ENCODE assay signal across 1 cellular context in genomic region chr12:49403887-49404517, GRCh38.
TF ChIP-seq lines count a peak whose summit lies in the region.

No MANE protein-coding gene starts in this region.

TF ChIP-seq in K562, 482 proteins besides CTCF, POLR2A, EP300 and RAD21:
- TF ChIP-seq ZNF384 (IDR thresholded peaks at IDR 0.05; ENCODE audit: low read depth, low read length) (peak; percentile 96), USF2 (CRISPR knock-in tag; IDR thresholded peaks at IDR 0.05) (no peak), SMARCE1 (IDR thresholded peaks at IDR 0.05) (peak; percentile 46; the same call in 1 of the 2 replicates), CEBPB (tag; IDR thresholded peaks at IDR 0.05) (peak; percentile 34; the same call in 1 of the 2 replicates), MCM7 (IDR thresholded peaks at IDR 0.05) (no peak), SMARCA4 (IDR thresholded peaks at IDR 0.05) (peak; percentile 25; the same call in 1 of the 2 replicates), SNIP1 (IDR thresholded peaks at IDR 0.05; ENCODE audit: low read depth) (no peak), BMI1 (IDR thresholded peaks at IDR 0.05; ENCODE audit: low read length) (no peak), CEBPG (CRISPR knock-in tag; IDR thresholded peaks at IDR 0.05) (no peak), CEBPG (tag; conservative IDR thresholded peaks at IDR 0.05 in 1 of 2, IDR thresholded peaks at IDR 0.05 in 1 of 2) (peak in 1 of 2 experiments; percentile 28; a peak in 1 of 4 replicates), CREM (IDR thresholded peaks at IDR 0.05; ENCODE audit: low read depth) (no peak), DPF2 (IDR thresholded peaks at IDR 0.05) (peak; percentile 46; the same call in 1 of the 2 replicates), CUX1 (CRISPR knock-in tag; IDR thresholded peaks at IDR 0.05) (no peak), CLOCK (CRISPR knock-in tag; IDR thresholded peaks at IDR 0.05; ENCODE audit: borderline replicate concordance) (no peak)
